Comparison of ENCODE assay signal across 14 cellular contexts in genomic region chr7:43847496-43847895, GRCh38.
"Had no signal": no experiment of that assay in that cellular context is flagged by ENCODE, and none has a peak within 500 bp of the region (broad histone marks: within the 10 kb centered on the region; RNA-seq: fewer than 3 reads in every experiment).

No MANE protein-coding gene starts in this region.

- H3K4me3 ChIP-seq: body of pancreas, lower lobe of right lung, ovary, upper lobe of left lung had no signal

- ATAC-seq: body of pancreas, lower lobe of right lung had no signal

- DNase-seq: activated B cell treated with CpG ODN at 0.5 μM for 24 hours; activated CD4-positive, alpha-beta T cell treated with anti-CD3 and anti-CD28 coated beads, Interleukin-2, amount 10 ng/mL, durations not matched to agents 24 days and 14 days; activated naive CD4-positive, alpha-beta T cell treated with anti-CD3 and anti-CD28 coated beads for 36 hours; body of pancreas; hypothalamus; lower lobe of right lung; ovary; stimulated activated CD4-positive, alpha-beta T cell treated with anti-CD3 and anti-CD28 coated beads, Interleukin-2, amount 100 ng/mL, for 48 hours; stimulated activated naive CD4-positive, alpha-beta T cell treated with Interleukin-2 at 50 U/mL for 16 hours; upper lobe of left lung had no signal

- H3K27me3 ChIP-seq: body of pancreas, ovary, upper lobe of left lung had no signal

- H3K4me3 Mint-ChIP-seq: activated B cell treated with CpG ODN at 0.5 μM for 24 hours; activated CD4-positive, alpha-beta T cell treated with anti-CD3 and anti-CD28 coated beads, Interleukin-2, amount 10 ng/mL, durations not matched to agents 24 days and 14 days; activated naive CD4-positive, alpha-beta T cell treated with anti-CD3 and anti-CD28 coated beads for 36 hours; central memory CD8-positive, alpha-beta T cell; dendritic cell treated with granulocyte-macrophage colony-stimulating factor and Interleukin-4, amounts not matched to agents 40 ng/mL and 50 ng/mL, for 4 days; mesothelial cell of epicardium; neural crest cell had no signal

- H3K27me3 Mint-ChIP-seq: activated B cell treated with CpG ODN at 0.5 μM for 24 hours; central memory CD8-positive, alpha-beta T cell had no signal

- H3K4me1 Mint-ChIP-seq: activated B cell treated with CpG ODN at 0.5 μM for 24 hours; activated CD4-positive, alpha-beta T cell treated with anti-CD3 and anti-CD28 coated beads, Interleukin-2, amount 10 ng/mL, durations not matched to agents 24 days and 14 days; central memory CD8-positive, alpha-beta T cell; mesothelial cell of epicardium; neural crest cell had no signal

- H3K27ac ChIP-seq: body of pancreas, lower lobe of right lung, ovary, upper lobe of left lung had no signal

- H3K9me3 ChIP-seq: body of pancreas, lower lobe of right lung, ovary, upper lobe of left lung had no signal

- H3K36me3 Mint-ChIP-seq: mesothelial cell of epicardium had no signal

- H3K4me1 ChIP-seq: body of pancreas, lower lobe of right lung, upper lobe of left lung had no signal

- H3K27ac Mint-ChIP-seq: activated B cell treated with CpG ODN at 0.5 μM for 24 hours; activated CD4-positive, alpha-beta T cell treated with anti-CD3 and anti-CD28 coated beads, Interleukin-2, amount 10 ng/mL, durations not matched to agents 24 days and 14 days; activated naive CD4-positive, alpha-beta T cell treated with anti-CD3 and anti-CD28 coated beads for 36 hours; dendritic cell treated with granulocyte-macrophage colony-stimulating factor and Interleukin-4, amounts not matched to agents 40 ng/mL and 50 ng/mL, for 4 days; mesothelial cell of epicardium had no signal

- H3K36me3 ChIP-seq: lower lobe of right lung, ovary, upper lobe of left lung had no signal

- H3K9me3 Mint-ChIP-seq: activated B cell treated with CpG ODN at 0.5 μM for 24 hours; activated CD4-positive, alpha-beta T cell treated with anti-CD3 and anti-CD28 coated beads, Interleukin-2, amount 10 ng/mL, durations not matched to agents 24 days and 14 days; activated naive CD4-positive, alpha-beta T cell treated with anti-CD3 and anti-CD28 coated beads for 36 hours; central memory CD8-positive, alpha-beta T cell; dendritic cell treated with granulocyte-macrophage colony-stimulating factor and Interleukin-4, amounts not matched to agents 40 ng/mL and 50 ng/mL, for 4 days; neural crest cell had no signal
